In the genomic region with DNA sequence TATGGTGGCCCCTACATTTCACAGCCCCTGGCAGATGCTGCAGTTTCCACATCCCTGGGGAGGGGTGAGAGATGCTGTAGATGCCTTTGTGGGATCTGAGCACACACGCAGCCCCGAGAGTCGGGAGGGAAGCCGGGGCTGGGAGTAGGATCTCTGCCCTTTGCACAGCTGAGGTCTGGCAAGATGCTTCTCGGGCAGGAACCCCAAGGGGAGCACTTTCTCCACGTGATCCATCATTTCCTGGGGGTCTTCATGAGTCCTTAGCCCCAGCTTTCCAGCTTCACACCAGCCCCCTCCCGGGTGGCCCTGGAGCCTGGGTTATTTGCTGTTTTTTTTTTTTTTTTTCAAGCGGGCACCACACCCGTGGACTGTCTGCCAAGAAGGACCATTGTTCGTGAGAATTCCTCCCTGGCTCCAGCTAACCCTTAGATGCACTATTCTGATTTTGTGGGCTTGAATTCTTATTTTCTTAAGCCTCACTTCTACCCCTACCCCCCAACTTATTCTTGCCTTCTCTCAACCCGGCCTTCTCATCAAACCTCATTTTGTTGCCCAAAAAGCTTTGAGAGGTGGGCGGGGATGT, we compare ENCODE assay signal across 21 cellular contexts. TPM values are rescaled to one million over a fixed set of nuclear protein-coding genes. Genes with fewer than 3 reads are reported as not detected.
DNase-seq lines count a peak whose midpoint lies in the region; ATAC-seq and TF ChIP-seq lines count a peak whose summit lies in the region.
"Had no signal": no experiment of that assay in that cellular context is flagged by ENCODE, and none has a peak within 500 bp of the region (broad histone marks: within the 10 kb centered on the region; RNA-seq: fewer than 3 reads in every experiment).

No MANE protein-coding gene starts in this region.

- ATAC-seq in sciatic nerve: peak; percentile 18
- ATAC-seq: Panc1; stimulated activated effector memory CD8-positive, alpha-beta T cell treated with anti-CD3 and anti-CD28 coated beads, Interleukin-12 subunit alpha, Interleukin-12 subunit beta, amount 100 ng/mL, for 72 hours; T-cell had no signal

- TF ChIP-seq POLR2A in uterus (IDR thresholded peaks at IDR 0.05): no peak

- peaks cover 10% of the 10 kb centered on the region for H3K36me3 Mint-ChIP-seq in endodermal cell (ENCODE audit: low read depth)
- H3K36me3 Mint-ChIP-seq: activated naive CD8-positive, alpha-beta T cell treated with anti-CD3 and anti-CD28 coated beads for 36 hours; stimulated activated effector memory CD8-positive, alpha-beta T cell treated with anti-CD3 and anti-CD28 coated beads, Interleukin-12 subunit alpha, Interleukin-12 subunit beta, amount 100 ng/mL, for 72 hours; T-cell had no signal

- H3K36me3 ChIP-seq in endodermal cell (ENCODE audit: control insufficient read depth, insufficient read depth, low read length): peaks cover 5% of the 10 kb centered on the region
- H3K36me3 ChIP-seq in left ventricle myocardium inferior: no peaks in the 10 kb centered on the region
- H3K36me3 ChIP-seq in uterus: no peaks in the 10 kb centered on the region
- no peaks in the 10 kb centered on the region for H3K36me3 ChIP-seq in smooth muscle cell (ENCODE audit: low read depth)
- no peaks in the 10 kb centered on the region for H3K36me3 ChIP-seq in effector memory CD4-positive, alpha-beta T cell (ENCODE audit: control insufficient read depth, insufficient read depth, low read length)
- H3K36me3 ChIP-seq: neutrophil, SJCRH30 had no signal

- no peaks in the 10 kb centered on the region for H3K27me3 Mint-ChIP-seq in endodermal cell (ENCODE audit: insufficient read depth)

- WGBS in endodermal cell (ENCODE audit: insufficient coverage in 1 of 2, insufficient read length in 1 of 2), 2 experiments: 90 to 92% methylated on average over 7 to 12 of the region's 12 CpGs
- WGBS in smooth muscle cell (ENCODE audit: low lambda C conversion rate): 89% methylated on average over 12 of the region's 12 CpGs

- DNase-seq in endodermal cell (peak; percentile 42), left ventricle myocardium inferior (no peak), sciatic nerve (ENCODE audit: low spot score) (no peak), uterus (no peak), NCI-H2107 (lab: John Stamatoyannopoulos, UW) (no peak), smooth muscle cell (lab: John Stamatoyannopoulos, UW; ENCODE audit: unreplicated experiment) (no peak)
- no peak for DNase-seq in effector memory CD4-positive, alpha-beta T cell
- DNase-seq: activated CD4-positive, alpha-beta memory T cell treated with anti-CD3 and anti-CD28 coated beads for 36 hours; activated naive CD8-positive, alpha-beta T cell treated with anti-CD3 and anti-CD28 coated beads for 36 hours; cerebellar nuclear complex; DMS153; IMR-90; SJCRH30; T-cell had no signal

- H3K9me3 ChIP-seq in endodermal cell (ENCODE audit: control insufficient read depth, low read length) (no peaks in the 10 kb centered on the region), left ventricle myocardium inferior (replicated peaks) (no peaks in the 10 kb centered on the region), uterus (no peaks in the 10 kb centered on the region), smooth muscle cell (replicated peaks; ENCODE audit: low read depth) (no peaks in the 10 kb centered on the region)
- no peaks in the 10 kb centered on the region for H3K9me3 ChIP-seq in effector memory CD4-positive, alpha-beta T cell (ENCODE audit: control insufficient read depth, low read length)
- H3K9me3 ChIP-seq: neutrophil, psoas muscle, SJCRH30 had no signal

- no peaks in the 10 kb centered on the region for H3K79me2 ChIP-seq in smooth muscle cell (ENCODE audit: low read depth)

- TF ChIP-seq CTCF in endodermal cell (conservative IDR thresholded peaks at IDR 0.05) (no peak), left ventricle myocardium inferior (IDR thresholded peaks at IDR 0.05; ENCODE audit: borderline replicate concordance) (no peak), uterus (IDR thresholded peaks at IDR 0.05) (no peak), smooth muscle cell (IDR thresholded peaks at IDR 0.05; ENCODE audit: borderline replicate concordance, insufficient read depth, poor library complexity, severe bottlenecking) (no peak)

- H2AFZ ChIP-seq in smooth muscle cell (ENCODE audit: low read depth): no peak overlapping the region

- no peaks in the 10 kb centered on the region for H4K20me1 ChIP-seq in smooth muscle cell (ENCODE audit: low read depth)

- no peak overlapping the region for H3K27ac ChIP-seq in endodermal cell (ENCODE audit: low read depth, low read length)
- H3K27ac ChIP-seq in left ventricle myocardium inferior (replicated peaks): peak overlapping the region; percentile 74
- H3K27ac ChIP-seq in uterus: peak overlapping the region; percentile 48 to 68
- no peak overlapping the region for H3K27ac ChIP-seq in smooth muscle cell (ENCODE audit: low read depth)
- H3K27ac ChIP-seq in effector memory CD4-positive, alpha-beta T cell (ENCODE audit: insufficient read depth, low read length, poor library complexity, severe bottlenecking): no peak overlapping the region
- H3K27ac ChIP-seq: epithelial cell of prostate, neutrophil, psoas muscle, SJCRH30 had no signal

- H3K9ac ChIP-seq in endodermal cell (ENCODE audit: extremely low read depth, low read length, poor library complexity, severe bottlenecking) (no peak overlapping the region), smooth muscle cell (ENCODE audit: low read depth) (no peak overlapping the region)

- H3F3A ChIP-seq in smooth muscle cell (ENCODE audit: low read depth): no peaks in the 10 kb centered on the region

- no peaks in the 10 kb centered on the region for H3K27me3 ChIP-seq in endodermal cell (ENCODE audit: control insufficient read depth, insufficient read depth, low read length, poor library complexity, severe bottlenecking)
- H3K27me3 ChIP-seq in left ventricle myocardium inferior (ENCODE audit: low read depth): no peaks in the 10 kb centered on the region
- no peaks in the 10 kb centered on the region for H3K27me3 ChIP-seq in uterus
- peaks cover 14% of the 10 kb centered on the region for H3K27me3 ChIP-seq in smooth muscle cell (ENCODE audit: low read depth)
- no peaks in the 10 kb centered on the region for H3K27me3 ChIP-seq in effector memory CD4-positive, alpha-beta T cell (replicated peaks; ENCODE audit: control insufficient read depth, insufficient read depth, low read length, poor library complexity, severe bottlenecking)
- H3K27me3 ChIP-seq: neutrophil, SJCRH30 had no signal

- no peak overlapping the region for H3K27ac Mint-ChIP-seq in endodermal cell
- H3K27ac Mint-ChIP-seq: activated CD4-positive, alpha-beta memory T cell treated with anti-CD3 and anti-CD28 coated beads for 36 hours; activated naive CD8-positive, alpha-beta T cell treated with anti-CD3 and anti-CD28 coated beads for 36 hours; B cell; stimulated activated effector memory CD8-positive, alpha-beta T cell treated with anti-CD3 and anti-CD28 coated beads, Interleukin-12 subunit alpha, Interleukin-12 subunit beta, amount 100 ng/mL, for 72 hours; T-cell had no signal

- no peaks in the 10 kb centered on the region for H3K4me1 ChIP-seq in endodermal cell (ENCODE audit: control insufficient read depth, insufficient read depth, low read length)
- H3K4me1 ChIP-seq in left ventricle myocardium inferior: peaks cover 38% of the 10 kb centered on the region
- no peaks in the 10 kb centered on the region for H3K4me1 ChIP-seq in uterus
- H3K4me1 ChIP-seq in smooth muscle cell (ENCODE audit: low read depth): no peaks in the 10 kb centered on the region
- no peaks in the 10 kb centered on the region for H3K4me1 ChIP-seq in effector memory CD4-positive, alpha-beta T cell (ENCODE audit: control insufficient read depth, insufficient read depth, low read length, poor library complexity, severe bottlenecking)
- H3K4me1 ChIP-seq: SJCRH30 had no signal

- no peak overlapping the region for H3K4me3 ChIP-seq in endodermal cell (ENCODE audit: low read length)
- no peak overlapping the region for H3K4me3 ChIP-seq in left ventricle myocardium inferior
- no peak overlapping the region for H3K4me3 ChIP-seq in uterus
- H3K4me3 ChIP-seq in smooth muscle cell: no peak overlapping the region
- H3K4me3 ChIP-seq in effector memory CD4-positive, alpha-beta T cell (ENCODE audit: insufficient read depth, low read depth, low read length, poor library complexity, severe bottlenecking): no peak overlapping the region
- H3K4me3 ChIP-seq: psoas muscle, SJCRH30 had no signal

- intact Hi-C loops in left ventricle myocardium inferior (cut with micrococcal nuclease): no loop called here
- intact Hi-C loops in sciatic nerve (cut with DNase I): no loop called here
- intact Hi-C loops in uterus (cut with DNase I; ENCODE audit: low total_unique reads): no loop called here

- no peak overlapping the region for H3K4me3 Mint-ChIP-seq in endodermal cell
- H3K4me3 Mint-ChIP-seq: activated CD4-positive, alpha-beta memory T cell treated with anti-CD3 and anti-CD28 coated beads for 36 hours; activated naive CD8-positive, alpha-beta T cell treated with anti-CD3 and anti-CD28 coated beads for 36 hours; B cell; stimulated activated effector memory CD8-positive, alpha-beta T cell treated with anti-CD3 and anti-CD28 coated beads, Interleukin-12 subunit alpha, Interleukin-12 subunit beta, amount 100 ng/mL, for 72 hours; T-cell had no signal

- no peak overlapping the region for H3K4me2 ChIP-seq in smooth muscle cell

- H3K4me1 Mint-ChIP-seq in endodermal cell: no peaks in the 10 kb centered on the region
- H3K4me1 Mint-ChIP-seq: activated naive CD8-positive, alpha-beta T cell treated with anti-CD3 and anti-CD28 coated beads for 36 hours; B cell; stimulated activated effector memory CD8-positive, alpha-beta T cell treated with anti-CD3 and anti-CD28 coated beads, Interleukin-12 subunit alpha, Interleukin-12 subunit beta, amount 100 ng/mL, for 72 hours had no signal

- no peaks in the 10 kb centered on the region for H3K9me3 Mint-ChIP-seq in endodermal cell
- H3K9me3 Mint-ChIP-seq: activated CD4-positive, alpha-beta memory T cell treated with anti-CD3 and anti-CD28 coated beads for 36 hours; activated naive CD8-positive, alpha-beta T cell treated with anti-CD3 and anti-CD28 coated beads for 36 hours; stimulated activated effector memory CD8-positive, alpha-beta T cell treated with anti-CD3 and anti-CD28 coated beads, Interleukin-12 subunit alpha, Interleukin-12 subunit beta, amount 100 ng/mL, for 72 hours; T-cell had no signal

RNA-seq across cellular contexts. Expression of a gene that starts 50.7 kb away (rescaled TPM):
- 10 to 100 TPM; 17.0 to 40.4 TPM for total RNA-seq in endodermal cell
- 14.7 TPM for polyA plus RNA-seq in endodermal cell (2013, experiment 1 of 2)
- polyA plus RNA-seq in endodermal cell (2013, experiment 2 of 2): 18.4 TPM
- total RNA-seq in left ventricle myocardium inferior: 60.3 TPM
- total RNA-seq in sciatic nerve: 22.8 TPM
- total RNA-seq in uterus: 10 to 100 TPM in 2 of 4 donors, 1 to 10 TPM in 2; 3.3 to 19.2 (median 10.4) TPM
- 0.13 and 0.72 TPM in 2 replicates for total RNA-seq in smooth muscle cell
- polyA plus RNA-seq in smooth muscle cell: 0.07 TPM in 1 of 2 replicates, not detected in the other
- total RNA-seq: G401 had no signal

Comparison
In these comparisons a context has a peak if more than half of its experiments do, and no peak if none do; other contexts are left out.
1. H3K27ac ChIP-seq: peak in left ventricle myocardium inferior (single experiment) and uterus (2 of 2); none in endodermal cell (single experiment), smooth muscle cell (single experiment) and effector memory CD4-positive, alpha-beta T cell (single experiment).